8 cellular contexts compared by ENCODE assay signal in genomic region chr7:50696810-50697582, GRCh38.
DNase-seq lines count a peak whose midpoint lies in the region; ATAC-seq, FAIRE-seq and TF ChIP-seq lines count a peak whose summit lies in the region.

No MANE protein-coding gene starts in this region.

- no peaks in the 10 kb centered on the region for H3K27me3 Mint-ChIP-seq in CD8-positive, alpha-beta T cell (ENCODE audit: low read depth)
- H3K27me3 Mint-ChIP-seq in activated CD8-positive, alpha-beta T cell treated with anti-CD3 and anti-CD28 coated beads, Interleukin-2, amount 10 ng/mL, durations not matched to agents 7 days and 5 days (ENCODE audit: low read depth): peaks cover 3% of the 10 kb centered on the region

- H3K4me1 ChIP-seq in CD8-positive, alpha-beta T cell (ENCODE audit: insufficient read depth, low read length): no peaks in the 10 kb centered on the region
- H3K4me1 ChIP-seq in lower lobe of right lung: peaks cover 25% of the 10 kb centered on the region

- CTCF ChIA-PET in CD8-positive, alpha-beta T cell (lab: Charles Lee): interaction anchor here (1.1 kb wide), 1 partner anchor 10 kb away, joined by 3 read pairs; no protein-coding TSS in a partner anchor
- CTCF ChIA-PET in activated CD8-positive, alpha-beta T cell treated with anti-CD3 and anti-CD28 coated beads, Interleukin-2, amount 10 ng/mL, durations not matched to agents 7 days and 5 days (lab: Charles Lee): interaction anchor here (0.8 to 1.5 kb wide), 4 partner anchors 229 to 464 kb away, joined by 3 to 7 read pairs (median 4); no protein-coding TSS in a partner anchor

- FAIRE-seq in GM12891 (lab: Jason Lieb, UNC): no peak

- no peak overlapping the region for H3K4me3 ChIP-seq in CD8-positive, alpha-beta T cell (ENCODE audit: low read depth, low read length)
- H3K4me3 ChIP-seq in lower lobe of right lung: no peak overlapping the region

- peaks cover 6% of the 10 kb centered on the region for H3K4me1 Mint-ChIP-seq in CD8-positive, alpha-beta T cell (ENCODE audit: low read depth)
- H3K4me1 Mint-ChIP-seq in activated CD8-positive, alpha-beta T cell treated with anti-CD3 and anti-CD28 coated beads, Interleukin-2, amount 10 ng/mL, durations not matched to agents 7 days and 5 days (ENCODE audit: low read depth): peaks cover 5% of the 10 kb centered on the region

- no peaks in the 10 kb centered on the region for H3K9me3 ChIP-seq in CD8-positive, alpha-beta T cell (ENCODE audit: low read length)
- H3K9me3 ChIP-seq in lower lobe of right lung: no peaks in the 10 kb centered on the region

- H3K27ac Mint-ChIP-seq in CD8-positive, alpha-beta T cell: no peak overlapping the region
- H3K27ac Mint-ChIP-seq in activated CD8-positive, alpha-beta T cell treated with anti-CD3 and anti-CD28 coated beads, Interleukin-2, amount 10 ng/mL, durations not matched to agents 7 days and 5 days: no peak overlapping the region

- no peaks in the 10 kb centered on the region for H3K27me3 ChIP-seq in CD8-positive, alpha-beta T cell (ENCODE audit: insufficient read depth, low read length)
- no peaks in the 10 kb centered on the region for H3K27me3 ChIP-seq in lower lobe of right lung (ENCODE audit: low read depth)

- H3K4me3 Mint-ChIP-seq in CD8-positive, alpha-beta T cell: no peak overlapping the region
- H3K4me3 Mint-ChIP-seq in activated CD8-positive, alpha-beta T cell treated with anti-CD3 and anti-CD28 coated beads, Interleukin-2, amount 10 ng/mL, durations not matched to agents 7 days and 5 days: no peak overlapping the region

- no peak for ATAC-seq in CD8-positive, alpha-beta T cell
- peak; percentile 68 for ATAC-seq in HG03432 (IDR thresholded peaks at IDR 0.05; ENCODE audit: unreplicated experiment)
- peak; percentile 51 for ATAC-seq in activated CD8-positive, alpha-beta T cell treated with anti-CD3 and anti-CD28 coated beads, Interleukin-2, amount 10 ng/mL, durations not matched to agents 7 days and 5 days
- ATAC-seq in lower lobe of right lung: no peak

- intact Hi-C loops in CD8-positive, alpha-beta T cell (cut with DNase I, micrococcal nuclease): loop anchor here (2.0 to 5.0 kb wide), 7 partner anchors 45 to 464 kb away; no protein-coding TSS in a partner anchor
- intact Hi-C loops in lower lobe of right lung (cut with DNase I): no loop called here

- peak in 1 of 7 experiments; percentile 23 for DNase-seq in CD8-positive, alpha-beta T cell
- DNase-seq in activated CD8-positive, alpha-beta T cell treated with anti-CD3 and anti-CD28 coated beads, Interleukin-2, amount 10 ng/mL, durations not matched to agents 7 days and 5 days: peak; percentile 35
- DNase-seq in lower lobe of right lung (no peak), GM12891 (ENCODE audit: insufficient read length, low spot score) (no peak), cerebellar nuclear complex (lab: John Stamatoyannopoulos, UW) (no peak), foreskin melanocyte (no peak), midbrain (lab: John Stamatoyannopoulos, UW) (no peak)

- TF ChIP-seq CTCF in CD8-positive, alpha-beta T cell (IDR thresholded peaks at IDR 0.05): peak; percentile 47
- TF ChIP-seq CTCF in lower lobe of right lung (IDR thresholded peaks at IDR 0.05): peak; percentile 42

- H3K27ac ChIP-seq in CD8-positive, alpha-beta T cell (ENCODE audit: low read depth, low read length): no peak overlapping the region
- H3K27ac ChIP-seq in lower lobe of right lung: no peak overlapping the region

- POLR2A ChIA-PET in CD8-positive, alpha-beta T cell (lab: Charles Lee): no interaction called here
- POLR2A ChIA-PET in activated CD8-positive, alpha-beta T cell treated with anti-CD3 and anti-CD28 coated beads, Interleukin-2, amount 10 ng/mL, durations not matched to agents 7 days and 5 days (lab: Charles Lee): no interaction called here

- TF ChIP-seq POLR2A in GM12891 (IDR thresholded peaks at IDR 0.05; ENCODE audit: low read depth, low read length): no peak

- H3K9me3 Mint-ChIP-seq in CD8-positive, alpha-beta T cell: no peaks in the 10 kb centered on the region
- H3K9me3 Mint-ChIP-seq in activated CD8-positive, alpha-beta T cell treated with anti-CD3 and anti-CD28 coated beads, Interleukin-2, amount 10 ng/mL, durations not matched to agents 7 days and 5 days (ENCODE audit: insufficient read depth): no peaks in the 10 kb centered on the region

- H3K36me3 ChIP-seq in CD8-positive, alpha-beta T cell (ENCODE audit: insufficient read depth, low read length): no peaks in the 10 kb centered on the region
- peaks cover under 1% of the 10 kb centered on the region for H3K36me3 ChIP-seq in lower lobe of right lung

- H3K36me3 Mint-ChIP-seq in CD8-positive, alpha-beta T cell: no peaks in the 10 kb centered on the region
- H3K36me3 Mint-ChIP-seq in activated CD8-positive, alpha-beta T cell treated with anti-CD3 and anti-CD28 coated beads, Interleukin-2, amount 10 ng/mL, durations not matched to agents 7 days and 5 days (ENCODE audit: low read depth): no peaks in the 10 kb centered on the region

TF ChIP-seq in GM12891, 5 proteins besides CTCF, POLR2A, EP300 and RAD21:
- no peak for TF ChIP-seq TAF1 (IDR thresholded peaks at IDR 0.05; ENCODE audit: low read depth, low read length)

Comparison
In these comparisons a context has a peak if more than half of its experiments do, and no peak if none do; other contexts are left out.
1. ATAC-seq: peak in HG03432 (single experiment) and activated CD8-positive, alpha-beta T cell treated with anti-CD3 and anti-CD28 coated beads, Interleukin-2, amount 10 ng/mL, durations not matched to agents 7 days and 5 days (single experiment); none in CD8-positive, alpha-beta T cell (single experiment) and lower lobe of right lung (0 of 2).